ENCODE assay signal across 2 cellular contexts in the genomic region with DNA sequence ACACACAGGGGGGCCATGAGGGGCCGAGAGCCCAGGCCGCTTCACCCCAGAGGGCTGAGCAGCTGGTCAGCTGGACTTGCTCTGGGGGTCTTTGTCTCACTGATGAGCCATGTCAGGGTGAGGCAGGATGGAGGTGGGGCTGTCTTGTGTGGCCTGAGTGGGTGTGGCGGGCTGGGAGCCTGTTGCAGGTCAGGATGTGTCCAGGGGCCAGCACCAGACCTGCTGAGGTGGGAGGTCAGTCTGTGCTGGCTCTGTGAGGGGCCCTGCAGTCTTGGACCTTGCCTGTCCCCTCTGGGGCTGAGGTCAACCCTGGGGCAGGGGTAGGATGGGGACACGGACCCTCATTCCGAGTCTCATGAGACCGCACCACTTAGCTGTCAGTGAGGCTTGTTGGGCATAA.
A peak's percentile ranks its signal among the peaks of the same experiment; 100 is the strongest.
TF ChIP-seq lines count a peak whose summit lies in the region.

No MANE protein-coding gene starts in this region.

TF ChIP-seq in WTC11, 78 proteins besides CTCF, POLR2A, EP300 and RAD21:
- no peak for TF ChIP-seq HMGA2 (CRISPR knock-in tag; IDR thresholded peaks at IDR 0.05)
- TF ChIP-seq CREM (CRISPR knock-in tag; IDR thresholded peaks at IDR 0.05), result no peak
- no peak for TF ChIP-seq PRDM15 (CRISPR knock-in tag; IDR thresholded peaks at IDR 0.05)
- no peak for TF ChIP-seq USF1 (CRISPR knock-in tag; IDR thresholded peaks at IDR 0.05)
- TF ChIP-seq ZBTB21 (CRISPR knock-in tag; IDR thresholded peaks at IDR 0.05; ENCODE audit: borderline replicate concordance), result no peak
- TF ChIP-seq FOXJ3 (CRISPR knock-in tag; IDR thresholded peaks at IDR 0.05; ENCODE audit: borderline replicate concordance), result no peak
- TF ChIP-seq IRF1 (CRISPR knock-in tag; IDR thresholded peaks at IDR 0.05), result no peak
- TF ChIP-seq NR2C2 (CRISPR knock-in tag; IDR thresholded peaks at IDR 0.05), result no peak

TF ChIP-seq in HepG2, 621 proteins besides CTCF, POLR2A, EP300 and RAD21:
- TF ChIP-seq ZNF329 (CRISPR knock-in tag; IDR thresholded peaks at IDR 0.05; ENCODE audit: low read depth) (peak; percentile 96), ZNF253 (CRISPR knock-in tag; IDR thresholded peaks at IDR 0.05; ENCODE audit: borderline replicate concordance) (no peak), HNRNPLL (IDR thresholded peaks at IDR 0.05; ENCODE audit: low read depth, low read length, poor library complexity, severe bottlenecking) (peak; percentile 9), ZNF704 (CRISPR knock-in tag; IDR thresholded peaks at IDR 0.05; ENCODE audit: borderline replicate concordance) (peak; percentile 43; the same call in 1 of the 2 replicates)
